In the genomic region with DNA sequence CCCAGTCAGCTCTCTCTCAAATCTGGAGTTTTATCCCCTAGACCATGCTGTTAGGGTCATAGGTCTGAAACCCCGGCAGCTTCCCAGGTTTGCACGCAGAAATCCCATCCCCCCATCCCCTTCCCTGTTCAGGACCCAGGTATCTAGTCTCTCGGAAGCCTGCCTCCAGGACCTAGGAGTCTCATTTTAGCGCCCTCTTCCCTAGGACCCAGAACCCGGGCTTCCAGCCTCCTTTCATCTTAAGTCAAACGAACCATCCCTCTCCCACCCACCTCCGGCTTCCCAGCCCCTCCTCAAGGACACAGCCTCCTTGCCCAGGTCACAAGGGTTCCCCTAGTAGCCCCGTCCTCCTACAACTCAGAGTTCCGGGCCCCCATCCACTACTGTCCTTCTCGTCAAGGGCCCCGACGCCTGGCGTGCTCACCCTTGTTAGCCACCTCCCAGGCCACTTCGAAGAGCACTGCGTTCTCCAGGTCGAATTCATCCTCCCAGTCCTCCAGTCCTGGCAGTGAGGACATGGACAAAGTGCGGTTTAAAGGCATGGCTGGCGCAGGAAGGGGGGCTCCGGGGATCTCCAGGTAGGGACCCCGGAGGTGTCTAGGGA, we compare ENCODE assay signal across 8 cellular contexts. TPM values are rescaled to one million over a fixed set of nuclear protein-coding genes. Genes with fewer than 3 reads are reported as not detected.
DNase-seq lines count a peak whose midpoint lies in the region; ATAC-seq, FAIRE-seq and TF ChIP-seq lines count a peak whose summit lies in the region.

No MANE protein-coding gene starts in this region.

- peak overlapping the region; percentile 86 for H2AFZ ChIP-seq in GM12878 (ENCODE audit: control insufficient read depth, low read depth, low read length)

- TF ChIP-seq POLR2A in GM12878 (IDR thresholded peaks at IDR 0.05; ENCODE audit: low read depth, low read length): no peak

- peak overlapping the region; percentile 81 for H3K9ac ChIP-seq in HUES6 (ENCODE audit: low read length)
- H3K9ac ChIP-seq in GM12878 (ENCODE audit: control insufficient read depth, insufficient read depth, low read length): peak overlapping the region; percentile 91

- H3K27ac ChIP-seq in HUES6 (ENCODE audit: low read depth, low read length): peak overlapping the region; percentile 56; the same call in 1 of the 2 replicates
- peak overlapping the region; percentile 86 for H3K27ac ChIP-seq in GM12878 (ENCODE audit: control insufficient read depth, insufficient read depth)
- peak overlapping the region; percentile 94 for H3K27ac ChIP-seq in substantia nigra (ENCODE audit: low read depth, low read length, poor library complexity, severe bottlenecking)

- no TSS peak for BruUV-seq in GM12878 (replicated peaks; lab: Mats Ljungman, UMichigan)

- CTCF ChIA-PET in GM12878 (lab: Yijun Ruan, JAX): interaction anchor here (0.6 to 4.0 kb wide), 35 partner anchors 9 to 788 kb away, joined by 3 to 55 read pairs (median 5); a partner anchor contains a TSS

- peak; percentile 86 for FAIRE-seq in GM12878 (lab: Jason Lieb, UNC)

- TF ChIP-seq EP300 in GM12878 (IDR thresholded peaks at IDR 0.05; ENCODE audit: borderline replicate concordance in 1 of 2, control insufficient read depth in 1 of 2, low read depth in 2 of 2, low read length in 2 of 2): no peak

- TF ChIP-seq RAD21 in GM12878 (IDR thresholded peaks at IDR 0.05; ENCODE audit: insufficient read depth, low read depth, low read length): no peak

- SMC1A ChIA-PET in GM12878 (lab: Charles Lee; ENCODE audit: uncharacterized antibody, unreplicated experiment): interaction anchor here (0.5 to 1.9 kb wide), 14 partner anchors 9 to 1786 kb away, joined by 3 to 11 read pairs (median 4); a partner anchor contains a TSS

- H3K79me2 ChIP-seq in GM12878 (ENCODE audit: control insufficient read depth, insufficient read depth, low read length): peaks cover 51% of the 10 kb centered on the region

- in situ Hi-C loops in GM12878 (cut with MboI): no loop called here

- H3K36me3 ChIP-seq in HUES6 (ENCODE audit: control insufficient read depth, insufficient read depth, low read length) (peaks cover 23% of the 10 kb centered on the region), GM12878 (ENCODE audit: control insufficient read depth in 2 of 2, insufficient read depth in 2 of 2, low read length in 1 of 2) (peaks cover 0 to 7% of the 10 kb centered on the region in 2 experiments; a peak in 3 of 4 replicates), kidney epithelial cell (ENCODE audit: control insufficient read depth, insufficient read depth, low read length) (no peaks in the 10 kb centered on the region)

- POLR2A ChIA-PET in GM12878 (lab: Charles Lee): interaction anchor here (0.5 to 3.6 kb wide), 29 partner anchors 8 to 619 kb away, joined by 3 to 41 read pairs (median 4); a partner anchor contains a TSS

- H3K4me1 ChIP-seq in HUES6 (ENCODE audit: control insufficient read depth, insufficient read depth, low read length): peaks cover 16% of the 10 kb centered on the region; the same call in 1 of the 2 replicates
- H3K4me1 ChIP-seq in GM12878 (ENCODE audit: control insufficient read depth, insufficient read depth, low read length): peaks cover 3% of the 10 kb centered on the region

- no peaks in the 10 kb centered on the region for H4K20me1 ChIP-seq in GM12878 (ENCODE audit: control insufficient read depth, insufficient read depth)

- TF ChIP-seq CTCF in GM12878 (IDR thresholded peaks at IDR 0.05 in 2 of 3, conservative IDR thresholded peaks at IDR 0.05 in 1 of 3; ENCODE audit: control insufficient read depth in 2 of 3, extremely low read depth in 1 of 3, insufficient read depth in 1 of 3, low read depth in 3 of 3, low read length in 3 of 3) (no peak), kidney epithelial cell (IDR thresholded peaks at IDR 0.05; ENCODE audit: insufficient read depth, low read length, poor library complexity, severe bottlenecking) (no peak), GM20000 (IDR thresholded peaks at IDR 0.05; ENCODE audit: extremely low read depth, missing control alignments) (no peak)

- WGBS in GM12878 (ENCODE audit: insufficient coverage, insufficient replicate concordance, low lambda C conversion rate, missing lambda C conversion rate): 3% methylated on average over 20 of the region's 20 CpGs

- RAD21 ChIA-PET in GM12878 (lab: Charles Lee; ENCODE audit: unreplicated experiment): interaction anchor here (0.5 to 2.4 kb wide), 27 partner anchors 14 to 919 kb away, joined by 3 to 17 read pairs (median 5); a partner anchor contains a TSS

- H3K27me3 ChIP-seq in HUES6 (ENCODE audit: control insufficient read depth, insufficient read depth, low read length): no peaks in the 10 kb centered on the region
- no peaks in the 10 kb centered on the region for H3K27me3 ChIP-seq in GM12878 (replicated peaks in 1 of 2; ENCODE audit: control insufficient read depth in 2 of 2, insufficient read depth in 2 of 2, low read length in 1 of 2)
- H3K27me3 ChIP-seq in kidney epithelial cell (ENCODE audit: control insufficient read depth, insufficient read depth, low read length): no peaks in the 10 kb centered on the region

- peak; percentile 12 for ATAC-seq in GM18907 (IDR thresholded peaks at IDR 0.05; ENCODE audit: unreplicated experiment)
- ATAC-seq in GM12878: peak; percentile 23

- intact Hi-C loops in GM12878 (cut with micrococcal nuclease; ENCODE audit: unreplicated experiment): no loop called here

- peak overlapping the region; percentile 80 for H3K4me2 ChIP-seq in GM12878 (ENCODE audit: control insufficient read depth, insufficient read depth)

- H3K4me3 ChIP-seq in HUES6 (ENCODE audit: low read depth, low read length) (peak overlapping the region; percentile 98), GM12878 (peak overlapping the region; percentile 93), kidney epithelial cell (ENCODE audit: low read depth, low read length) (peak overlapping the region; percentile 64)

- no peaks in the 10 kb centered on the region for H3K9me3 ChIP-seq in HUES6 (ENCODE audit: control insufficient read depth, insufficient read depth, low read depth, low read length)
- no peaks in the 10 kb centered on the region for H3K9me3 ChIP-seq in GM12878 (replicated peaks; ENCODE audit: control insufficient read depth, insufficient read depth, low read length)

- DNase-seq in GM12878 (ENCODE audit: low read depth, low spot score) (no peak), kidney epithelial cell (ENCODE audit: low read depth) (no peak), substantia nigra (lab: John Stamatoyannopoulos, UW) (peak in 13 of 49 donors; percentile 35 to 64 (median 48)), NK-92 (lab: John Stamatoyannopoulos, UW; ENCODE audit: unreplicated experiment) (no peak), GM20000 (ENCODE audit: low spot score) (no peak), SHP77 (lab: John Stamatoyannopoulos, UW) (no peak)

RNA-seq across cellular contexts. Expression of a gene that starts 0.4 kb away (rescaled TPM):
- total RNA-seq in GM12878 (2013; cell fraction: nucleolus; rRNA removed): 77.6 and 83.1 TPM in 2 replicates
- total RNA-seq in GM12878 (2014; rRNA removed): 35.4 and 39.5 TPM in 2 replicates
- total RNA-seq in GM12878 (2014; rRNA removed; fragmentation: Illumina TruSeq; extraction: Trizol): 20.2 and 21.5 TPM in 2 replicates
- 37.3 and 40.2 TPM in 2 replicates for total RNA-seq in GM12878 (2021)
- polyA plus RNA-seq in GM12878 (2011; ENCODE audit: low read depth): 30.6 TPM
- polyA plus RNA-seq in GM12878 (2011; rRNA removed): 36.0 and 62.0 TPM in 2 replicates
- polyA plus RNA-seq in GM12878 (2011; cell fraction: cytosol; rRNA removed): 72.2 and 76.1 TPM in 2 replicates
- polyA plus RNA-seq in GM12878 (2011; cell fraction: nucleus; rRNA removed): 87.8 and 91.9 TPM in 2 replicates
- polyA plus RNA-seq in GM12878 (2012): 49.4 and 54.4 TPM in 2 replicates
- polyA plus RNA-seq in GM12878 (2014; fragmentation: Illumina TruSeq; extraction: Trizol): 40.6 and 44.3 TPM in 2 replicates
- polyA plus RNA-seq in GM12878 (2014; fragmentation: Nextera tagmentation; extraction: Ambion mirVana): 1 to 10 TPM; 3.7 to 5.8 TPM
- polyA plus RNA-seq in GM12878 (2014; rRNA removed): 42.2 and 45.5 TPM in 2 replicates
- 10 to 100 TPM; 37.3 to 40.6 TPM for polyA plus RNA-seq in GM12878 (2016; fragmentation: Nextera tagmentation; extraction: Ambion mirVana)
- 56.8 and 118 TPM in 2 replicates for polyA minus RNA-seq in GM12878 (2011; rRNA and poly(A)+ RNA removed)
- 23.9 and 29.7 TPM in 2 replicates for polyA minus RNA-seq in GM12878 (2011; cell fraction: cytosol; rRNA and poly(A)+ RNA removed)
- 38.2 and 52.7 TPM in 2 replicates for polyA minus RNA-seq in GM12878 (2011; cell fraction: nucleus; rRNA and poly(A)+ RNA removed)
- 23.1 and 24.8 TPM in 2 replicates for total RNA-seq in kidney epithelial cell

RNA-seq across cellular contexts. Expression of a gene that starts 1.0 kb away (rescaled TPM):
- 60.9 and 67.9 TPM in 2 replicates for total RNA-seq in GM12878 (2013; cell fraction: nucleolus; rRNA removed)
- total RNA-seq in GM12878 (2014; rRNA removed) (195 and 202 TPM in 2 replicates), GM12878 (2014; rRNA removed; fragmentation: Illumina TruSeq; extraction: Trizol) (80.3 and 97.0 TPM in 2 replicates), GM12878 (2021) (134 and 142 TPM in 2 replicates), kidney epithelial cell (174 and 177 TPM in 2 replicates)
- polyA plus RNA-seq in GM12878 (2011; ENCODE audit: low read depth): 38.4 TPM
- polyA plus RNA-seq in GM12878 (2011; rRNA removed) (58.7 and 117 TPM in 2 replicates), GM12878 (2014; fragmentation: Illumina TruSeq; extraction: Trizol) (11.8 and 53.8 TPM in 2 replicates), GM12878 (2014; fragmentation: Nextera tagmentation; extraction: Ambion mirVana) (10 to 100 TPM; 33.8 to 70.6 TPM), GM12878 (2014; rRNA removed) (142 and 166 TPM in 2 replicates), GM12878 (2016; fragmentation: Nextera tagmentation; extraction: Ambion mirVana) (100 to 1,000 TPM; 214 to 224 TPM)
- polyA plus RNA-seq in GM12878 (2011; cell fraction: cytosol; rRNA removed): 182 and 281 TPM in 2 replicates
- 206 and 275 TPM in 2 replicates for polyA plus RNA-seq in GM12878 (2011; cell fraction: nucleus; rRNA removed)
- polyA plus RNA-seq in GM12878 (2012): 88.4 and 111 TPM in 2 replicates
- polyA minus RNA-seq in GM12878 (2011; rRNA and poly(A)+ RNA removed): 125 and 207 TPM in 2 replicates
- 59.3 and 70.5 TPM in 2 replicates for polyA minus RNA-seq in GM12878 (2011; cell fraction: cytosol; rRNA and poly(A)+ RNA removed)
- 47.3 and 83.5 TPM in 2 replicates for polyA minus RNA-seq in GM12878 (2011; cell fraction: nucleus; rRNA and poly(A)+ RNA removed)

RNA-seq across cellular contexts. Expression of a gene that starts 24.2 kb away (rescaled TPM):
- not detected in 2 replicates for total RNA-seq in GM12878 (2013; cell fraction: nucleolus; rRNA removed)
- total RNA-seq in GM12878 (2014; rRNA removed) (0.34 TPM in 1 of 2 replicates, not detected in the other), GM12878 (2014; rRNA removed; fragmentation: Illumina TruSeq; extraction: Trizol) (not detected in 2 replicates), GM12878 (2021) (0.46 TPM in 1 of 2 replicates, not detected in the other), kidney epithelial cell (8.2 and 8.4 TPM in 2 replicates)
- polyA plus RNA-seq in GM12878 (2011; ENCODE audit: low read depth): 1.7 TPM
- polyA plus RNA-seq in GM12878 (2011; rRNA removed) (not detected in 2 replicates), GM12878 (2014; fragmentation: Illumina TruSeq; extraction: Trizol) (not detected in 2 replicates), GM12878 (2014; fragmentation: Nextera tagmentation; extraction: Ambion mirVana) (under 1 TPM in 1 of 2 experiments, not detected in 1; 0.20 TPM), GM12878 (2014; rRNA removed) (0.28 TPM in 1 of 2 replicates, not detected in the other), GM12878 (2016; fragmentation: Nextera tagmentation; extraction: Ambion mirVana) (under 1 TPM; 0.60 to 0.72 TPM)
- polyA plus RNA-seq in GM12878 (2011; cell fraction: cytosol; rRNA removed): not detected in 2 replicates
- 0.97 and 1.1 TPM in 2 replicates for polyA plus RNA-seq in GM12878 (2011; cell fraction: nucleus; rRNA removed)
- 0.54 and 0.60 TPM in 2 replicates for polyA plus RNA-seq in GM12878 (2012)
- polyA minus RNA-seq in GM12878 (2011; rRNA and poly(A)+ RNA removed): not detected in 2 replicates
- polyA minus RNA-seq in GM12878 (2011; cell fraction: cytosol; rRNA and poly(A)+ RNA removed): not detected in 2 replicates
- polyA minus RNA-seq in GM12878 (2011; cell fraction: nucleus; rRNA and poly(A)+ RNA removed): not detected in 2 replicates

RNA-seq across cellular contexts. Expression of a gene that starts 27.6 kb away (rescaled TPM):
- 86.0 and 88.4 TPM in 2 replicates for total RNA-seq in GM12878 (2013; cell fraction: nucleolus; rRNA removed)
- total RNA-seq in GM12878 (2014; rRNA removed): 1,329 and 1,429 TPM in 2 replicates
- total RNA-seq in GM12878 (2014; rRNA removed; fragmentation: Illumina TruSeq; extraction: Trizol): 1,207 and 1,334 TPM in 2 replicates
- 994 and 1,017 TPM in 2 replicates for total RNA-seq in GM12878 (2021)
- 1,181 TPM for polyA plus RNA-seq in GM12878 (2011; ENCODE audit: low read depth)
- 148 and 364 TPM in 2 replicates for polyA plus RNA-seq in GM12878 (2011; rRNA removed)
- polyA plus RNA-seq in GM12878 (2011; cell fraction: cytosol; rRNA removed): 1,075 and 1,106 TPM in 2 replicates
- polyA plus RNA-seq in GM12878 (2011; cell fraction: nucleus; rRNA removed): 345 and 359 TPM in 2 replicates
- polyA plus RNA-seq in GM12878 (2012): 1,628 and 2,313 TPM in 2 replicates
- polyA plus RNA-seq in GM12878 (2014; fragmentation: Illumina TruSeq; extraction: Trizol): 1,187 and 1,762 TPM in 2 replicates
- 1,000 to 10,000 TPM; 5,502 to 8,913 TPM for polyA plus RNA-seq in GM12878 (2014; fragmentation: Nextera tagmentation; extraction: Ambion mirVana)
- polyA plus RNA-seq in GM12878 (2014; rRNA removed): 1,363 and 1,437 TPM in 2 replicates
- polyA plus RNA-seq in GM12878 (2016; fragmentation: Nextera tagmentation; extraction: Ambion mirVana): 1,000 to 10,000 TPM; 4,849 to 4,896 TPM
- polyA minus RNA-seq in GM12878 (2011; rRNA and poly(A)+ RNA removed): 168 and 426 TPM in 2 replicates
- 172 and 175 TPM in 2 replicates for polyA minus RNA-seq in GM12878 (2011; cell fraction: cytosol; rRNA and poly(A)+ RNA removed)
- 67.8 and 78.5 TPM in 2 replicates for polyA minus RNA-seq in GM12878 (2011; cell fraction: nucleus; rRNA and poly(A)+ RNA removed)
- total RNA-seq in kidney epithelial cell: 2,415 and 2,688 TPM in 2 replicates

RNA-seq across cellular contexts. Expression of a gene that starts 31.5 kb away (rescaled TPM):
- not detected in 2 replicates for total RNA-seq in GM12878 (2013; cell fraction: nucleolus; rRNA removed)
- not detected in 2 replicates for total RNA-seq in GM12878 (2014; rRNA removed)
- not detected in 2 replicates for total RNA-seq in GM12878 (2014; rRNA removed; fragmentation: Illumina TruSeq; extraction: Trizol)
- not detected in 2 replicates for total RNA-seq in GM12878 (2021)
- not detected for polyA plus RNA-seq in GM12878 (2011; ENCODE audit: low read depth)
- not detected in 2 replicates for polyA plus RNA-seq in GM12878 (2011; rRNA removed)
- polyA plus RNA-seq in GM12878 (2011; cell fraction: cytosol; rRNA removed): not detected in 2 replicates
- polyA plus RNA-seq in GM12878 (2011; cell fraction: nucleus; rRNA removed): not detected in 2 replicates
- polyA plus RNA-seq in GM12878 (2012): not detected in 2 replicates
- not detected in 2 replicates for polyA plus RNA-seq in GM12878 (2014; fragmentation: Illumina TruSeq; extraction: Trizol)
- polyA plus RNA-seq in GM12878 (2014; fragmentation: Nextera tagmentation; extraction: Ambion mirVana): not detected
- not detected in 2 replicates for polyA plus RNA-seq in GM12878 (2014; rRNA removed)
- not detected for polyA plus RNA-seq in GM12878 (2016; fragmentation: Nextera tagmentation; extraction: Ambion mirVana)
- polyA minus RNA-seq in GM12878 (2011; rRNA and poly(A)+ RNA removed): not detected in 2 replicates
- polyA minus RNA-seq in GM12878 (2011; cell fraction: cytosol; rRNA and poly(A)+ RNA removed): not detected in 2 replicates
- not detected in 2 replicates for polyA minus RNA-seq in GM12878 (2011; cell fraction: nucleus; rRNA and poly(A)+ RNA removed)
- not detected in 2 replicates for total RNA-seq in kidney epithelial cell
